In genomic region chr10:77890097-77890496, GRCh38 we compare ENCODE assay signal across 13 cellular contexts. TPM values are rescaled to one million over a fixed set of nuclear protein-coding genes. Genes with fewer than 3 reads are reported as not detected.
DNase-seq lines count a peak whose midpoint lies in the region; ATAC-seq and TF ChIP-seq lines count a peak whose summit lies in the region.
"Had no signal": no experiment of that assay in that cellular context is flagged by ENCODE, and none has a peak within 500 bp of the region (broad histone marks: within the 10 kb centered on the region; RNA-seq: fewer than 3 reads in every experiment).

No MANE protein-coding gene starts in this region.

- DNase-seq in activated CD4-positive, alpha-beta T cell treated with anti-CD3 and anti-CD28 coated beads for 36 hours: peak; percentile 16
- DNase-seq in activated CD4-positive, alpha-beta T cell treated with anti-CD3 and anti-CD28 coated beads, Interleukin-2, amount 50 U/mL, for 1 hour: no peak
- DNase-seq in WERI-Rb-1 (peak; percentile 36), iPS DF 6.9 (ENCODE audit: low read depth, low spot score) (peak; percentile 88), type B pancreatic cell (ENCODE audit: extremely low spot score, unreplicated experiment) (no peak), BE2C (no peak), ascending aorta (ENCODE audit: low spot score in 2 of 2) (no peak)
- DNase-seq: activated CD8-positive, alpha-beta memory T cell treated with anti-CD3 and anti-CD28 coated beads for 24 hours; activated naive CD8-positive, alpha-beta T cell treated with anti-CD3 and anti-CD28 coated beads for 36 hours; NCI-H1436 treated with DMSO at 0.1 percent for 48 hours; NK-92 treated with Interleukin-12 subunit alpha and Interleukin-12 subunit beta, amount 100 ng/mL, for 24 hours had no signal

- POLR2A ChIA-PET in activated CD4-positive, alpha-beta T cell treated with anti-CD3 and anti-CD28 coated beads for 36 hours (lab: Charles Lee): no interaction called here

- no CpG with 5 or more reads among the region's 7 CpGs for WGBS in iPS DF 6.9 (ENCODE audit: insufficient coverage, insufficient read length)

- H3K27ac ChIP-seq in WERI-Rb-1 (peak overlapping the region; percentile 71), iPS DF 6.9 (ENCODE audit: low read length) (no peak overlapping the region), ascending aorta (no peak overlapping the region)

- H3K36me3 ChIP-seq in WERI-Rb-1 (peaks cover 11% of the 10 kb centered on the region), iPS DF 6.9 (ENCODE audit: control insufficient read depth, insufficient read depth, low read length) (no peaks in the 10 kb centered on the region), BE2C (no peaks in the 10 kb centered on the region), ascending aorta (no peaks in the 10 kb centered on the region)

- H3K27me3 ChIP-seq in WERI-Rb-1 (ENCODE audit: insufficient read depth, low read depth, severe bottlenecking) (no peaks in the 10 kb centered on the region), iPS DF 6.9 (ENCODE audit: control insufficient read depth, insufficient read depth, low read length) (no peaks in the 10 kb centered on the region), BE2C (no peaks in the 10 kb centered on the region), ascending aorta (no peaks in the 10 kb centered on the region)

- H3K9me3 Mint-ChIP-seq in activated CD4-positive, alpha-beta T cell treated with anti-CD3 and anti-CD28 coated beads for 36 hours (ENCODE audit: low read depth): no peaks in the 10 kb centered on the region
- H3K9me3 Mint-ChIP-seq in type B pancreatic cell: no peaks in the 10 kb centered on the region
- H3K9me3 Mint-ChIP-seq: activated naive CD8-positive, alpha-beta T cell treated with anti-CD3 and anti-CD28 coated beads for 36 hours; memory B cell had no signal

- H3K27me3 Mint-ChIP-seq in activated CD4-positive, alpha-beta T cell treated with anti-CD3 and anti-CD28 coated beads for 36 hours: no peaks in the 10 kb centered on the region
- H3K27me3 Mint-ChIP-seq in type B pancreatic cell: no peaks in the 10 kb centered on the region
- H3K27me3 Mint-ChIP-seq: activated naive CD8-positive, alpha-beta T cell treated with anti-CD3 and anti-CD28 coated beads for 36 hours had no signal

- no peak overlapping the region for H3K27ac Mint-ChIP-seq in activated CD4-positive, alpha-beta T cell treated with anti-CD3 and anti-CD28 coated beads for 36 hours
- peak overlapping the region; percentile 92 for H3K27ac Mint-ChIP-seq in type B pancreatic cell
- H3K27ac Mint-ChIP-seq: activated naive CD8-positive, alpha-beta T cell treated with anti-CD3 and anti-CD28 coated beads for 36 hours; memory B cell had no signal

- no peak overlapping the region for H3K4me3 Mint-ChIP-seq in activated CD4-positive, alpha-beta T cell treated with anti-CD3 and anti-CD28 coated beads for 36 hours
- H3K4me3 Mint-ChIP-seq in type B pancreatic cell: no peak overlapping the region
- H3K4me3 Mint-ChIP-seq: activated naive CD8-positive, alpha-beta T cell treated with anti-CD3 and anti-CD28 coated beads for 36 hours; memory B cell had no signal

- H3K4me1 ChIP-seq in iPS DF 6.9 (ENCODE audit: control insufficient read depth, insufficient read depth, low read length) (peaks cover 14% of the 10 kb centered on the region), BE2C (peaks cover 19% of the 10 kb centered on the region), ascending aorta (peaks cover 6 to 45% of the 10 kb centered on the region in 2 donors)

- H3K4me1 Mint-ChIP-seq in activated CD4-positive, alpha-beta T cell treated with anti-CD3 and anti-CD28 coated beads for 36 hours: peaks cover 2% of the 10 kb centered on the region
- H3K4me1 Mint-ChIP-seq in type B pancreatic cell (ENCODE audit: unreplicated experiment): peaks cover 87% of the 10 kb centered on the region
- H3K4me1 Mint-ChIP-seq: memory B cell had no signal

- TF ChIP-seq CTCF in WERI-Rb-1 (IDR thresholded peaks at IDR 0.05; ENCODE audit: low read depth, low read length) (peak; percentile 78), type B pancreatic cell (conservative IDR thresholded peaks at IDR 0.05) (no peak), BE2C (IDR thresholded peaks at IDR 0.05; ENCODE audit: low read depth, low read length) (no peak), ascending aorta (IDR thresholded peaks at IDR 0.05) (no peak)

- no peak overlapping the region for H3K4me3 ChIP-seq in WERI-Rb-1 (ENCODE audit: low read depth, low read length)
- H3K4me3 ChIP-seq in iPS DF 6.9 (ENCODE audit: low read length): no peak overlapping the region
- no peak overlapping the region for H3K4me3 ChIP-seq in BE2C (ENCODE audit: low read depth, low read length)
- no peak overlapping the region for H3K4me3 ChIP-seq in ascending aorta

- H3K36me3 Mint-ChIP-seq in activated CD4-positive, alpha-beta T cell treated with anti-CD3 and anti-CD28 coated beads for 36 hours (ENCODE audit: low read depth): no peaks in the 10 kb centered on the region
- no peaks in the 10 kb centered on the region for H3K36me3 Mint-ChIP-seq in type B pancreatic cell
- H3K36me3 Mint-ChIP-seq: activated naive CD8-positive, alpha-beta T cell treated with anti-CD3 and anti-CD28 coated beads for 36 hours; memory B cell had no signal

- intact Hi-C loops in activated CD4-positive, alpha-beta T cell treated with anti-CD3 and anti-CD28 coated beads for 36 hours (cut with DNase I, micrococcal nuclease): no loop called here
- intact Hi-C loops in ascending aorta (cut with DNase I): no loop called here

- CTCF ChIA-PET in activated CD4-positive, alpha-beta T cell treated with anti-CD3 and anti-CD28 coated beads for 36 hours (lab: Charles Lee): interaction anchor here (0.5 to 1.0 kb wide), 3 partner anchors 21 to 720 kb away, joined by 3 read pairs; no protein-coding TSS in a partner anchor

- ATAC-seq in activated CD4-positive, alpha-beta T cell treated with anti-CD3 and anti-CD28 coated beads for 36 hours: no peak
- ATAC-seq in HG03108 (IDR thresholded peaks at IDR 0.05; ENCODE audit: unreplicated experiment): no peak

- H3K9me3 ChIP-seq in WERI-Rb-1 (ENCODE audit: severe bottlenecking) (peaks cover 4% of the 10 kb centered on the region), iPS DF 6.9 (ENCODE audit: control insufficient read depth, insufficient read depth, low read length) (no peaks in the 10 kb centered on the region), BE2C (no peaks in the 10 kb centered on the region), ascending aorta (no peaks in the 10 kb centered on the region)

RNA-seq across cellular contexts. Expression of gene DLG5, which starts 36.5 kb away (rescaled TPM):
- total RNA-seq in activated CD4-positive, alpha-beta T cell treated with anti-CD3 and anti-CD28 coated beads for 36 hours: 1 to 10 TPM; 2.1 to 2.3 TPM
- 57.4 and 80.0 TPM in 2 replicates for total RNA-seq in type B pancreatic cell (ENCODE audit: low replicate concordance)
- 78.4 TPM for polyA plus RNA-seq in BE2C (2012; ENCODE audit: insufficient read depth, insufficient read length, low read depth)
- 32.9 TPM for total RNA-seq in ascending aorta

Comparison
In these comparisons a context has a peak if more than half of its experiments do, and no peak if none do; other contexts are left out.
1. DNase-seq: peak in activated CD4-positive, alpha-beta T cell treated with anti-CD3 and anti-CD28 coated beads for 36 hours (single experiment), WERI-Rb-1 (single experiment) and iPS DF 6.9 (single experiment); none in activated CD4-positive, alpha-beta T cell treated with anti-CD3 and anti-CD28 coated beads, Interleukin-2, amount 50 U/mL, for 1 hour (single experiment), type B pancreatic cell (single experiment), BE2C (single experiment) and ascending aorta (0 of 2).
2. RNA of gene DLG5, which starts 36.5 kb away (total RNA-seq): 57.4 to 80.0 TPM in type B pancreatic cell and 32.9 TPM in ascending aorta (single experiment); 2.1 to 2.3 TPM in activated CD4-positive, alpha-beta T cell treated with anti-CD3 and anti-CD28 coated beads for 36 hours; every median in the first group is over 10 times any median in the second.